ENCODE assay signal across 8 cellular contexts in the genomic region with DNA sequence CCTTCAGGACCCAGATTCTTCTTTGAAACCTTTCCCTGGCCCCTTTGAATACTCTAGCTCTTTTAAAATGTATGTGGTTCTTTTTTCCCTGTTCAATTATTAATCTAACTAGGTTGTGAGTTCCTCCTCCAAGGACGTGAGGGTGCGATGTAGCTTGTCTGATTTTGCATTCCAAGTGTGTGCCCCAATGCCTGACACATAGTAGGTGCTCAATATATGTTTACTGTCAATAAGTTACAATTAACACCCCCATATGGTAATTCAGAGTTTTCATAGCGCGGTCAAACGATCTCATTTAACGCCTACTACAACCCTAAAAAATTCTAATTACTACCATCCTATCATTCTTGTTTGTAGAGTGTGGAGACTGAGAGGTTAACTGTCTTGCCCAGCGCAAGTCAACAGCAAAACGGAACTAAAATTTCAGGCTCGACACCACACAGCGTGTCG. TPM values are rescaled to one million over a fixed set of nuclear protein-coding genes. Genes with fewer than 3 reads are reported as not detected.
DNase-seq lines count a peak whose midpoint lies in the region; ATAC-seq and TF ChIP-seq lines count a peak whose summit lies in the region.

No MANE protein-coding gene starts in this region.

- TF ChIP-seq POLR2A in spleen (IDR thresholded peaks at IDR 0.05), result no peak

- H3K4me3 ChIP-seq in HEK293 (ENCODE audit: low read depth, low read length) (peak overlapping the region; percentile 29), hepatocyte (peak overlapping the region; percentile 30), spleen (peak overlapping the region; percentile 74 to 99 (median 90))

- peaks cover 36% of the 10 kb centered on the region for H3K4me1 Mint-ChIP-seq in activated B cell treated with CpG ODN at 0.5 μM for 24 hours

- ATAC-seq in activated B cell treated with CpG ODN at 0.5 μM for 24 hours (ENCODE audit: low read depth) (no peak), HG02870 (IDR thresholded peaks at IDR 0.05; ENCODE audit: unreplicated experiment) (no peak), GM18498 (IDR thresholded peaks at IDR 0.05; ENCODE audit: unreplicated experiment) (no peak)

- CTCF ChIA-PET in HEK293 (lab: Yijun Ruan, JAX) (interaction anchor here (0.6 to 2.9 kb wide), 6 partner anchors 12 to 695 kb away, joined by 3 to 15 read pairs (median 3); no protein-coding TSS in a partner anchor), activated B cell treated with CpG ODN at 0.5 μM for 24 hours (lab: Charles Lee) (interaction anchor here (0.9 to 1.5 kb wide), 2 partner anchors 35 to 190 kb away, joined by 4 to 5 read pairs; partner anchors contain the start of gene HEATR1)

- H3K4me1 ChIP-seq in HEK293 (ENCODE audit: control insufficient read depth, insufficient read depth, low read length), result peaks cover 6% of the 10 kb centered on the region; the same call in 1 of the 2 replicates
- H3K4me1 ChIP-seq in hepatocyte (ENCODE audit: insufficient read depth), result no peaks in the 10 kb centered on the region
- peaks cover 10 to 44% (median 34%) of the 10 kb centered on the region in 6 donors for H3K4me1 ChIP-seq in spleen

- peak overlapping the region; percentile 90 for H2AFZ ChIP-seq in hepatocyte

- H3K4me3 Mint-ChIP-seq in activated B cell treated with CpG ODN at 0.5 μM for 24 hours, result peak overlapping the region; percentile 97

- H3K27me3 Mint-ChIP-seq in activated B cell treated with CpG ODN at 0.5 μM for 24 hours, result peaks cover 2% of the 10 kb centered on the region

- no peak for TF ChIP-seq CTCF in HEK293 (tag by site-specific recombination; IDR thresholded peaks at IDR 0.05)
- no peak for TF ChIP-seq CTCF in activated B cell treated with CpG ODN at 0.5 μM for 24 hours (IDR thresholded peaks at IDR 0.05)
- no peak for TF ChIP-seq CTCF in hepatocyte (IDR thresholded peaks at IDR 0.05; ENCODE audit: poor library complexity)
- TF ChIP-seq CTCF in spleen (IDR thresholded peaks at IDR 0.05 in 8 of 11, conservative IDR thresholded peaks at IDR 0.05 in 3 of 11), result no peak

- POLR2A ChIA-PET in HEK293 (lab: Yijun Ruan, JAX) (interaction anchor here (0.6 to 1.9 kb wide), 30 partner anchors 8 to 748 kb away, joined by 3 to 19 read pairs (median 4); partner anchors contain the start of genes HEATR1 and RYR2), activated B cell treated with CpG ODN at 0.5 μM for 24 hours (lab: Charles Lee) (interaction anchor here (0.9 to 1.6 kb wide), 4 partner anchors 8 to 820 kb away, joined by 3 to 7 read pairs (median 3); partner anchors contain the start of gene HEATR1)

- H3K9me3 ChIP-seq in HEK293 (ENCODE audit: control insufficient read depth, insufficient read depth, low read depth, low read length) (no peaks in the 10 kb centered on the region), hepatocyte (ENCODE audit: low read depth) (no peaks in the 10 kb centered on the region), spleen (no peaks in the 10 kb centered on the region)

- H3K27me3 ChIP-seq in hepatocyte (no peaks in the 10 kb centered on the region), spleen (replicated peaks in 1 of 7) (peaks cover 0 to 5% (median 0%) of the 10 kb centered on the region in 7 donors)

- H3K27ac ChIP-seq in HEK293 (ENCODE audit: extremely low read depth, low read depth, low read length), result no peak overlapping the region
- peak overlapping the region; percentile 64 for H3K27ac ChIP-seq in hepatocyte
- H3K27ac ChIP-seq in spleen, result peak overlapping the region; percentile 80 to 96 (median 92)

- no peak for DNase-seq in activated B cell treated with CpG ODN at 0.5 μM for 24 hours
- DNase-seq in hepatocyte (ENCODE audit: low spot score), result no peak
- DNase-seq in spleen, result no peak
- no peak for DNase-seq in NCI-H1092 treated with DMSO at 0.1 percent for 48 hours (lab: John Stamatoyannopoulos, UW)
- no peak for DNase-seq in Ammon's horn (ENCODE audit: low spot score)

- intact Hi-C loops in activated B cell treated with CpG ODN at 0.5 μM for 24 hours (cut with micrococcal nuclease) (loop anchor here (1.0 to 10.0 kb wide), 6 partner anchors 190 to 1290 kb away; partner anchors contain the start of genes B3GALNT2, GPR137B and HEATR1), spleen (cut with DNase I; ENCODE audit: low total_unique reads) (no loop called here)

- no peaks in the 10 kb centered on the region for H3K9me2 ChIP-seq in hepatocyte (replicated peaks; ENCODE audit: insufficient read depth)

- 11% methylated on average over 11 of the region's 11 CpGs for WGBS in hepatocyte (ENCODE audit: low lambda C conversion rate, missing lambda C conversion rate)
- 14 to 19% (median 18%) methylated on average over 11 of the region's 11 CpGs for WGBS in spleen, 5 donors

- H3K36me3 Mint-ChIP-seq in activated B cell treated with CpG ODN at 0.5 μM for 24 hours (ENCODE audit: low read depth), result peaks cover 12% of the 10 kb centered on the region

- H3K36me3 ChIP-seq in HEK293 (ENCODE audit: control insufficient read depth in 2 of 2, insufficient read depth in 1 of 2, low read length in 2 of 2) (no peaks in the 10 kb centered on the region), hepatocyte (replicated peaks; ENCODE audit: insufficient read depth, low read depth) (no peaks in the 10 kb centered on the region), spleen (no peaks in the 10 kb centered on the region)

- H3K27ac Mint-ChIP-seq in activated B cell treated with CpG ODN at 0.5 μM for 24 hours, result peak overlapping the region; percentile 98

- H3K79me2 ChIP-seq in hepatocyte, result peaks cover 34% of the 10 kb centered on the region

- no peaks in the 10 kb centered on the region for H4K20me1 ChIP-seq in hepatocyte (ENCODE audit: insufficient read depth, poor library complexity, severe bottlenecking)

- peak overlapping the region; percentile 74 for H3K4me2 ChIP-seq in hepatocyte

- no peaks in the 10 kb centered on the region for H3K9me3 Mint-ChIP-seq in activated B cell treated with CpG ODN at 0.5 μM for 24 hours

TF ChIP-seq in HEK293, 187 proteins besides CTCF, POLR2A, EP300 and RAD21 (continues in another document):
- TF ChIP-seq ZNF223 (tag by site-specific recombination; IDR thresholded peaks at IDR 0.05), result 0 out of 2 replicates have a peak, but pooled peaks have one; percentile 14
- TF ChIP-seq ZNF664 (tag by site-specific recombination; IDR thresholded peaks at IDR 0.05), result peak; percentile 92
- TF ChIP-seq ZNF184 (tag by site-specific recombination; IDR thresholded peaks at IDR 0.05), result peak; percentile 37; the same call in 1 of the 2 replicates
- 0 out of 2 replicates have a peak, but pooled peaks have one; percentile 15 for TF ChIP-seq ZBTB10 (tag by site-specific recombination; IDR thresholded peaks at IDR 0.05)
- TF ChIP-seq ZNF354C (tag by site-specific recombination; IDR thresholded peaks at IDR 0.05; ENCODE audit: borderline replicate concordance, low read depth), result no peak
- no peak for TF ChIP-seq ZNF629 (tag by site-specific recombination; IDR thresholded peaks at IDR 0.05)
- no peak for TF ChIP-seq ZNF394 (tag by site-specific recombination; IDR thresholded peaks at IDR 0.05; ENCODE audit: borderline replicate concordance)
- no peak for TF ChIP-seq ZFHX2 (tag by site-specific recombination; conservative IDR thresholded peaks at IDR 0.05)
- TF ChIP-seq ZNF768 (tag by site-specific recombination; IDR thresholded peaks at IDR 0.05), result peak; percentile 99
- TF ChIP-seq ZNF571 (tag by site-specific recombination; IDR thresholded peaks at IDR 0.05), result no peak
- peak; percentile 93; the same call in 1 of the 2 replicates for TF ChIP-seq TRIM28 (IDR thresholded peaks at IDR 0.05; ENCODE audit: borderline replicate concordance, low read length)
- TF ChIP-seq ZNF2 (tag by site-specific recombination; IDR thresholded peaks at IDR 0.05), result peak; percentile 82; the same call in 1 of the 2 replicates

RNA-seq across cellular contexts. Expression of gene MTR, which starts 0.5 kb away (rescaled TPM):
- 31.2 and 37.1 TPM in 2 replicates for total RNA-seq in activated B cell treated with CpG ODN at 0.5 μM for 24 hours
- total RNA-seq in hepatocyte, result 23.8 TPM in 2 replicates
- polyA plus RNA-seq in hepatocyte, result 9.6 and 11.7 TPM in 2 replicates
- 10 to 100 TPM; 39.1 to 65.4 (median 46.5) TPM for total RNA-seq in spleen
- 1 to 10 TPM; 4.4 to 7.0 (median 4.6) TPM for polyA plus RNA-seq in spleen

Comparison
In these comparisons a context has a peak if more than half of its experiments do, and no peak if none do; other contexts are left out.
1. H3K4me3 ChIP-seq: peak in every context shown above with its lines; median percentile 90 in spleen; 30 in hepatocyte; 29 in HEK293.